In genomic region chr2:3485166-3485565, GRCh38 we compare ENCODE assay signal across 19 cellular contexts.
"Had no signal": no experiment of that assay in that cellular context is flagged by ENCODE, and none has a peak within 500 bp of the region (broad histone marks: within the 10 kb centered on the region; RNA-seq: fewer than 3 reads in every experiment).

No MANE protein-coding gene starts in this region.

- H3K4me3 Mint-ChIP-seq: activated CD8-positive, alpha-beta T cell treated with anti-CD3 and anti-CD28 coated beads, Interleukin-2, amount 10 ng/mL, durations not matched to agents 7 days and 5 days; activated T-helper 1 cell treated with anti-CD3 and anti-CD28 coated beads, Interleukin-12 subunit alpha, Interleukin-12 subunit beta, Interleukin-2, Interleukin-4 antibody, amounts not matched to agents 30 ng/mL and 10 ng/mL and 1 ng/mL, durations not matched to agents 14 hours and 24 hours and 36 hours; endodermal cell; mesothelial cell of epicardium; natural killer cell; stimulated activated effector memory CD8-positive, alpha-beta T cell treated with anti-CD3 and anti-CD28 coated beads, Interleukin-12 subunit alpha, Interleukin-12 subunit beta, amount 100 ng/mL, for 72 hours; stimulated activated naive CD8-positive, alpha-beta T cell treated with anti-CD3 and anti-CD28 coated beads, Interleukin-15, amount 100 ng/mL, for 72 hours had no signal

- H3K36me3 Mint-ChIP-seq: natural killer cell had no signal

- H3K36me3 ChIP-seq: uterus had no signal

- H3K4me3 ChIP-seq: coronary artery, pancreas, skin epidermis, tibial nerve, uterus had no signal

- H3K27me3 ChIP-seq: neutrophil, pancreas, tibial nerve, uterus had no signal

- H3K4me1 ChIP-seq: uterus had no signal

- H3K4me1 Mint-ChIP-seq: endodermal cell; stimulated activated effector memory CD8-positive, alpha-beta T cell treated with anti-CD3 and anti-CD28 coated beads, Interleukin-12 subunit alpha, Interleukin-12 subunit beta, amount 100 ng/mL, for 72 hours had no signal

- H3K9me3 Mint-ChIP-seq: activated T-helper 1 cell treated with anti-CD3 and anti-CD28 coated beads, Interleukin-12 subunit alpha, Interleukin-12 subunit beta, Interleukin-2, Interleukin-4 antibody, amounts not matched to agents 30 ng/mL and 10 ng/mL and 1 ng/mL, durations not matched to agents 14 hours and 24 hours and 36 hours; natural killer cell; stimulated activated effector memory CD8-positive, alpha-beta T cell treated with anti-CD3 and anti-CD28 coated beads, Interleukin-12 subunit alpha, Interleukin-12 subunit beta, amount 100 ng/mL, for 72 hours; stimulated activated naive CD8-positive, alpha-beta T cell treated with anti-CD3 and anti-CD28 coated beads, Interleukin-15, amount 100 ng/mL, for 72 hours had no signal

- H3K27me3 Mint-ChIP-seq: stimulated activated naive CD8-positive, alpha-beta T cell treated with anti-CD3 and anti-CD28 coated beads, Interleukin-15, amount 100 ng/mL, for 72 hours had no signal

- H3K27ac ChIP-seq: coronary artery, neutrophil, pancreas, skin epidermis, tibial nerve, uterus had no signal

- DNase-seq: activated CD4-positive, alpha-beta T cell treated with anti-CD3 and anti-CD28 coated beads for 1 hour; activated CD4-positive, alpha-beta T cell treated with anti-CD3 and anti-CD28 coated beads, Interleukin-2, amount 50 U/mL, for 1 hour; activated CD8-positive, alpha-beta T cell treated with anti-CD3 and anti-CD28 coated beads, Interleukin-2, amount 10 ng/mL, durations not matched to agents 7 days and 5 days; activated gamma-delta T cell; activated naive CD4-positive, alpha-beta T cell treated with anti-CD3 and anti-CD28 coated beads, Interleukin-2, amount 50 U/mL, for 16 hours; endodermal cell; natural killer cell; stimulated activated CD4-positive, alpha-beta T cell treated with anti-CD3 and anti-CD28 coated beads, Interleukin-2, amount 100 ng/mL, for 24 hours; stimulated activated naive CD8-positive, alpha-beta T cell treated with anti-CD3 and anti-CD28 coated beads, Interleukin-15, amount 100 ng/mL, for 72 hours had no signal

- H3K27ac Mint-ChIP-seq: activated CD8-positive, alpha-beta T cell treated with anti-CD3 and anti-CD28 coated beads, Interleukin-2, amount 10 ng/mL, durations not matched to agents 7 days and 5 days; activated T-helper 1 cell treated with anti-CD3 and anti-CD28 coated beads, Interleukin-12 subunit alpha, Interleukin-12 subunit beta, Interleukin-2, Interleukin-4 antibody, amounts not matched to agents 30 ng/mL and 10 ng/mL and 1 ng/mL, durations not matched to agents 14 hours and 24 hours and 36 hours; endodermal cell; mesothelial cell of epicardium; natural killer cell had no signal

- ATAC-seq: activated CD8-positive, alpha-beta T cell treated with anti-CD3 and anti-CD28 coated beads, Interleukin-2, amount 10 ng/mL, durations not matched to agents 7 days and 5 days; natural killer cell; pancreas; right cardiac atrium; stimulated activated effector memory CD8-positive, alpha-beta T cell treated with anti-CD3 and anti-CD28 coated beads, Interleukin-12 subunit alpha, Interleukin-12 subunit beta, amount 100 ng/mL, for 72 hours; stimulated activated naive CD8-positive, alpha-beta T cell treated with anti-CD3 and anti-CD28 coated beads, Interleukin-15, amount 100 ng/mL, for 72 hours had no signal

- H3K9me3 ChIP-seq: neutrophil, pancreas, uterus had no signal
